In the genomic region with DNA sequence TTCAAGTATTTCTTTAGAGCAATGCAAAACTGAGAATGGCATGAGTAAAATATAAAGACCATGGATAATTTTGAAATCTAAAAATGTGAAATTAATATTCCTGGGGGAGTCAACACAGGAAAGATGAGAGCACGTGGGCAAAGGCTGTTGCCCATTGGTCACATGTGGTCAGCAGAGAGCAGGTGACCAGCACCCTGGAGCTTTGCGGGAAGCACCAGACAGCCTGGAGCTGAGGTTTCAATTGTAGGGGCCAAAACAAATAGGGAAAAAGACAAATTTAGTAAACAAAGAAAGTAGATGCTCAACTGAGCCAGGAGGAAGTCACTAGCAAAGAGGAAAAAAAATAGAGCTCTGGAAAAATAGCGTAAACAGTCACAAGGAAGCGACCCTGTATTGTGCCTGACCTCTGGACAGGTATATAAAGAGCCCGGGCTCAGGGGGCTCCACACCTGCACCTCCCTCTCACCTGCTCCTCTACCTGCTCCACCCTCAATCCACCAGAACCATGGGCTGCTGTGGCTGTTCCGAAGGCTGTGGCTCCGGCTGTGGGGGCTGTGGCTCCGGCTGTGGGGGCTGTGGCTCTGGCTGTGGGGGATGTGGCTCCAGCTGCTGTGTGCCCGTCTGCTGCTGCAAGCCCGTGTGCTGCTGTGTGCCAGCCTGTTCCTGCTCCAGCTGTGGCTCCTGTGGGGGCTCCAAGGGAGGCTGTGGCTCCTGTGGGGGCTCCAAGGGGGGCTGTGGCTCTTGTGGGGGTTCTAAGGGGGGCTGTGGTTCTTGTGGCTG, we compare ENCODE assay signal across 5 cellular contexts. TPM values are rescaled to one million over a fixed set of nuclear protein-coding genes. Genes with fewer than 3 reads are reported as not detected.
"Had no signal": no experiment of that assay in that cellular context is flagged by ENCODE, and none has a peak within 500 bp of the region (broad histone marks: within the 10 kb centered on the region; RNA-seq: fewer than 3 reads in every experiment).

A gene with protein sequence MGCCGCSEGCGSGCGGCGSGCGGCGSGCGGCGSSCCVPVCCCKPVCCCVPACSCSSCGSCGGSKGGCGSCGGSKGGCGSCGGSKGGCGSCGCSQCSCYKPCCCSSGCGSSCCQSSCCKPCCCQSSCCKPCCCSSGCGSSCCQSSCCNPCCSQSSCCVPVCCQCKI (plus strand): TSS at position 472 of the 780 bp plus-strand sequence. CDS start 34 bp downstream, at position 506.

RNA-seq across cellular contexts. Expression of the gene that starts here (rescaled TPM):
- total RNA-seq: activated CD4-positive, alpha-beta memory T cell treated with anti-CD3 and anti-CD28 coated beads for 36 hours; activated CD8-positive, alpha-beta memory T cell treated with anti-CD3 and anti-CD28 coated beads for 36 hours; activated naive CD8-positive, alpha-beta T cell treated with anti-CD3 and anti-CD28 coated beads, Interleukin-2, amount 10 ng/mL, durations not matched to agents 7 days and 5 days; M059J; Right ventricle myocardium inferior had no signal
